Comparison of ENCODE assay signal across 13 cellular contexts in the genomic region with DNA sequence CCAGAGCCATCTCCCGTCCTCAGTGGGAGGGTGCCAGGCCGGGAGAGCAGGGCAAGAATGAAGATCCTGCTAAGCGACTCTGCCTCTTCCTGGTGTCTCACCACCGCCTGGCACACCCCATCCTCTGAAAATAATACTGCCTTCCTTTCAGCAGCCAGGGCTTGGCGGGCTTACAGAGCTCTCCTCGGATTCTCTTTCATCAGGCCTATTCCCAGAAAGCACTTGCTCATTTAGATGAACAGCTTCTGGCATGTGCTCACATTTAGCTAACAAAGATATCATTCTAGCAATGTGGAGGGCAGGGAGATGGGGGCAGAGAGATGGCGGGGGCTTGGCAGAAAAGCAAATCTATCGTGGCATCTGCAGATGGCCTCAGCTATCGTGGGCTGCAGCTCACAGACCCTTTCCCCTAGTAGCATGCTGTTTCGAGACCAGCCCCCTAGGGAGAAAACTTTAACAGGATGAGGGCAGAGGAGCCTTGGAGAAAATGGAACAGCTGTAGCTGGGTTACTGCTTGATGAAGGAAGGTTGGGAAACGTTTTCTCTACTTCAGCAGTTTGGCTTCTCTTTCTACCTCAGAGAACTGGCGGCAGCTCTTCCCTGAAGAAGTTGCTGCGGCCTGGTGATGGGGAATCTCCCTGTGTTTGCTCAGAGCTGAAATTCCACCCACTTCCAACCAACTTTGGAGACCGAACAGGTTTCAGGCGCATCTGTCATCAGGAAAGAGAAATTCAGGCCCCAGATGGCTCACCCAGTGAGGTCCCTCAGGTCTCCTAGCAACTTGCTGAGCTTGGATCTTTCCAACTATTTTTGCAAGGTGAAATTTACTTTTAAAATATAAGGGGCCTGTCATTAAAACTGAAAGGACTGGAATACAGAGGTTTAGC.
DNase-seq lines count a peak whose midpoint lies in the region; ATAC-seq, FAIRE-seq and TF ChIP-seq lines count a peak whose summit lies in the region.
"Had no signal": no experiment of that assay in that cellular context is flagged by ENCODE, and none has a peak within 500 bp of the region (broad histone marks: within the 10 kb centered on the region; RNA-seq: fewer than 3 reads in every experiment).

No MANE protein-coding gene starts in this region.

- peak overlapping the region; percentile 9 for H2AFZ ChIP-seq in IMR-90 (replicated peaks; ENCODE audit: low read length, poor library complexity)
- H2AFZ ChIP-seq in astrocyte (ENCODE audit: low read depth, low read length) = peak overlapping the region; percentile 1

- dilution Hi-C loops in IMR-90 (cut with HindIII; ENCODE audit: low sequenced_read_pairs, unreplicated experiment) = no loop called here

- ATAC-seq in IMR-90 (ENCODE audit: low read depth) (peak; percentile 40), left ventricle myocardium superior (peak; percentile 68), psoas muscle (peak; percentile 69 to 95 (median 92)), HG02870 (IDR thresholded peaks at IDR 0.05; ENCODE audit: unreplicated experiment) (no peak), natural killer cell (no peak)
- ATAC-seq: HepG2; naive thymus-derived CD8-positive, alpha-beta T cell had no signal

- no peak overlapping the region for H3K4me3 ChIP-seq in IMR-90 (ENCODE audit: insufficient read depth, low read depth, low read length)
- H3K4me3 ChIP-seq in astrocyte (ENCODE audit: insufficient read depth, low read depth, low read length) = no peak overlapping the region
- no peak overlapping the region for H3K4me3 ChIP-seq in psoas muscle
- H3K4me3 ChIP-seq: heart left ventricle, tibial artery had no signal

- H3K79me1 ChIP-seq in IMR-90 (ENCODE audit: low read depth in 1 of 2, low read length in 2 of 2) = no peaks in the 10 kb centered on the region

- H3K27me3 ChIP-seq in IMR-90 (ENCODE audit: control insufficient read depth, insufficient read depth, low read length) (peaks cover 16% of the 10 kb centered on the region), astrocyte (ENCODE audit: insufficient read depth, low read length) (peaks cover 4% of the 10 kb centered on the region), psoas muscle (ENCODE audit: insufficient read depth in 3 of 3, low read length in 2 of 3) (peaks cover 0 to 13% (median 6%) of the 10 kb centered on the region in 3 donors)

- no peak for TF ChIP-seq CTCF in IMR-90 (conservative IDR thresholded peaks at IDR 0.05; ENCODE audit: low read depth, low read length)
- TF ChIP-seq CTCF in astrocyte (IDR thresholded peaks at IDR 0.05; ENCODE audit: insufficient read depth, low read depth, low read length) = no peak
- no peak for TF ChIP-seq CTCF in psoas muscle (IDR thresholded peaks at IDR 0.05)
- TF ChIP-seq CTCF in natural killer cell (IDR thresholded peaks at IDR 0.05) = no peak
- no peak for TF ChIP-seq CTCF in Calu3 (IDR thresholded peaks at IDR 0.05; ENCODE audit: unreplicated experiment)

- H3K36me3 ChIP-seq in IMR-90 (ENCODE audit: control insufficient read depth, insufficient read depth, low read length) (no peaks in the 10 kb centered on the region), astrocyte (ENCODE audit: insufficient read depth, low read length) (no peaks in the 10 kb centered on the region), psoas muscle (ENCODE audit: insufficient read depth in 1 of 2, low read depth in 1 of 2) (no peaks in the 10 kb centered on the region)
- H3K36me3 ChIP-seq: heart left ventricle, tibial artery had no signal

- no peak overlapping the region for H4K8ac ChIP-seq in IMR-90 (ENCODE audit: low read depth in 2 of 2, low read length in 2 of 2)

- H3K14ac ChIP-seq in IMR-90 (replicated peaks; ENCODE audit: low read depth, low read length) = no peak overlapping the region

- no peak overlapping the region for H3K23ac ChIP-seq in IMR-90 (ENCODE audit: low read depth, low read length)

- H3K9ac ChIP-seq in IMR-90 (ENCODE audit: low read depth, low read length) (no peak overlapping the region), astrocyte (ENCODE audit: low read length) (no peak overlapping the region)

- no peak for TF ChIP-seq RAD21 in IMR-90 (IDR thresholded peaks at IDR 0.05; ENCODE audit: low read length)

- H3K4me3 Mint-ChIP-seq in astrocyte (ENCODE audit: unreplicated experiment) = no peak overlapping the region
- H3K4me3 Mint-ChIP-seq in natural killer cell = no peak overlapping the region
- H3K4me3 Mint-ChIP-seq in Calu3 (ENCODE audit: low read depth, unreplicated experiment) = no peak overlapping the region
- H3K4me3 Mint-ChIP-seq: naive thymus-derived CD8-positive, alpha-beta T cell had no signal

- H3K9me3 Mint-ChIP-seq in astrocyte (ENCODE audit: unreplicated experiment) (peaks cover under 1% of the 10 kb centered on the region), natural killer cell (no peaks in the 10 kb centered on the region), Calu3 (ENCODE audit: low read depth, unreplicated experiment) (peaks cover 3% of the 10 kb centered on the region)

- H2AK9ac ChIP-seq in IMR-90 (replicated peaks; ENCODE audit: low read depth, low read length, poor library complexity) = no peak overlapping the region

- no peak overlapping the region for H2BK15ac ChIP-seq in IMR-90 (ENCODE audit: low read depth, low read length)

- H2BK5ac ChIP-seq in IMR-90 (ENCODE audit: low read depth, low read length, poor library complexity, severe bottlenecking) = no peak overlapping the region

- H3K4me1 ChIP-seq in IMR-90 (ENCODE audit: control insufficient read depth, insufficient read depth, low read length) (no peaks in the 10 kb centered on the region; the same call in 1 of the 2 replicates), astrocyte (ENCODE audit: insufficient read depth, low read length) (no peaks in the 10 kb centered on the region), psoas muscle (peaks cover 10% of the 10 kb centered on the region)

- no peak overlapping the region for H2BK20ac ChIP-seq in IMR-90 (ENCODE audit: low read depth, low read length)

- intact Hi-C loops in IMR-90 (cut with micrococcal nuclease) (no loop called here), left ventricle myocardium superior (cut with micrococcal nuclease) (no loop called here), psoas muscle (cut with DNase I) (no loop called here), natural killer cell (cut with micrococcal nuclease) (no loop called here), Calu3 (cut with micrococcal nuclease; ENCODE audit: unreplicated experiment) (no loop called here)

- H3K56ac ChIP-seq in IMR-90 (ENCODE audit: extremely low read depth, insufficient read depth, low read length) = no peak overlapping the region

- peak; percentile 13 for DNase-seq in IMR-90
- no peak for DNase-seq in astrocyte (ENCODE audit: low read depth)
- peak; percentile 54 for DNase-seq in left ventricle myocardium superior
- DNase-seq in psoas muscle = peak; percentile 58 to 78
- DNase-seq in natural killer cell = no peak
- no peak for DNase-seq in Calu3
- no peak for DNase-seq in foreskin melanocyte
- DNase-seq: heart left ventricle; naive thymus-derived CD8-positive, alpha-beta T cell; NCI-H510A treated with DMSO at 0.1 percent for 48 hours had no signal

- no peaks in the 10 kb centered on the region for H3K79me2 ChIP-seq in astrocyte (ENCODE audit: insufficient read depth, low read length)

- H4K5ac ChIP-seq in IMR-90 (ENCODE audit: low read depth, low read length) = no peak overlapping the region

- CTCF ChIA-PET in IMR-90 (lab: Yijun Ruan, JAX) = no interaction called here
- CTCF ChIA-PET in Calu3 (lab: Charles Lee) = interaction anchor here (0.9 kb wide), 1 partner anchor 59 kb away, joined by 4 read pairs; no protein-coding TSS in a partner anchor

- no TSS peak for BruUV-seq in IMR-90 (replicated peaks; lab: Mats Ljungman, UMichigan)
- no TSS peak for BruUV-seq in Calu3 (replicated peaks; lab: Mats Ljungman, UMichigan)

- in situ Hi-C loops in IMR-90 (cut with MboI; ENCODE audit: low sequenced_read_pairs) = no loop called here

- no peak overlapping the region for H3K27ac Mint-ChIP-seq in astrocyte (ENCODE audit: unreplicated experiment)
- no peak overlapping the region for H3K27ac Mint-ChIP-seq in natural killer cell
- no peak overlapping the region for H3K27ac Mint-ChIP-seq in Calu3 (ENCODE audit: unreplicated experiment)
- H3K27ac Mint-ChIP-seq: naive thymus-derived CD8-positive, alpha-beta T cell had no signal

- POLR2A ChIA-PET in IMR-90 (lab: Charles Lee; ENCODE audit: unreplicated experiment) = no interaction called here

- peaks cover 4% of the 10 kb centered on the region; the same call in 1 of the 2 replicates for H3K9me1 ChIP-seq in IMR-90 (ENCODE audit: insufficient read depth, low read length)

- H3K4ac ChIP-seq in IMR-90 (ENCODE audit: low read depth, low read length) = no peak overlapping the region

- FAIRE-seq in astrocyte (lab: Jason Lieb, UNC) = no peak
- FAIRE-seq: HepG2 had no signal

- no peak for TF ChIP-seq POLR2A in IMR-90 (IDR thresholded peaks at IDR 0.05; ENCODE audit: low read depth, low read length)

- H4K91ac ChIP-seq in IMR-90 (ENCODE audit: insufficient read depth, low read depth, low read length) = no peak overlapping the region

- no peak overlapping the region for H3K27ac ChIP-seq in IMR-90 (ENCODE audit: insufficient read depth, low read length)
- no peak overlapping the region for H3K27ac ChIP-seq in astrocyte (ENCODE audit: low read depth, low read length)
- no peak overlapping the region for H3K27ac ChIP-seq in psoas muscle
- H3K27ac ChIP-seq: tibial artery had no signal

- H3K36me3 Mint-ChIP-seq in astrocyte (ENCODE audit: low read depth, unreplicated experiment) (no peaks in the 10 kb centered on the region), natural killer cell (no peaks in the 10 kb centered on the region), Calu3 (ENCODE audit: insufficient read depth, unreplicated experiment) (peaks cover 5% of the 10 kb centered on the region)
- H3K36me3 Mint-ChIP-seq: naive thymus-derived CD8-positive, alpha-beta T cell had no signal

- H2BK120ac ChIP-seq in IMR-90 (ENCODE audit: low read depth, low read length) = no peak overlapping the region

- H3K4me1 Mint-ChIP-seq in astrocyte (ENCODE audit: low read depth, unreplicated experiment) (no peaks in the 10 kb centered on the region), natural killer cell (no peaks in the 10 kb centered on the region), Calu3 (ENCODE audit: low read depth, unreplicated experiment) (peaks cover 33% of the 10 kb centered on the region)

- H4K20me1 ChIP-seq in IMR-90 (ENCODE audit: insufficient read depth, low read length) = no peaks in the 10 kb centered on the region
- no peaks in the 10 kb centered on the region for H4K20me1 ChIP-seq in astrocyte (ENCODE audit: insufficient read depth, low read length)

- 30% methylated on average over 2 of the region's 15 CpGs; no CpG with 5 or more reads in 1 of the 2 experiments for whole genome bisulfite sequencing in IMR-90 (ENCODE audit: extremely low coverage in 2 of 2, insufficient read length in 1 of 2), 2 experiments
- WGBS in psoas muscle, 3 donors = 20 to 28% (median 22%) methylated on average over 15 of the region's 15 CpGs

- no peak overlapping the region for H3K18ac ChIP-seq in IMR-90 (ENCODE audit: low read depth, low read length)

- H3K4me2 ChIP-seq in IMR-90 (ENCODE audit: low read depth, low read length) = no peak overlapping the region; the same call in 1 of the 2 replicates
- no peak overlapping the region for H3K4me2 ChIP-seq in astrocyte (ENCODE audit: low read length)

- peaks cover 68% of the 10 kb centered on the region for H3K27me3 Mint-ChIP-seq in astrocyte (ENCODE audit: low read depth, unreplicated experiment)
- H3K27me3 Mint-ChIP-seq in natural killer cell (ENCODE audit: low read depth in 2 of 2) = peaks cover 15 to 40% of the 10 kb centered on the region in 2 donors
- peaks cover 82% of the 10 kb centered on the region for H3K27me3 Mint-ChIP-seq in Calu3 (ENCODE audit: unreplicated experiment)

- H2AK5ac ChIP-seq in IMR-90 (ENCODE audit: low read depth, low read length) = no peak overlapping the region

- H3K9me3 ChIP-seq in IMR-90 (ENCODE audit: control insufficient read depth, insufficient read depth, low read length) (no peaks in the 10 kb centered on the region), astrocyte (ENCODE audit: insufficient read depth, low read depth, low read length) (no peaks in the 10 kb centered on the region), psoas muscle (no peaks in the 10 kb centered on the region)
- H3K9me3 ChIP-seq: heart left ventricle had no signal

Comparison
In these comparisons a context has a peak if more than half of its experiments do, and no peak if none do; other contexts are left out.
1. ATAC-seq: peak in IMR-90 (single experiment), left ventricle myocardium superior (single experiment) and psoas muscle (4 of 4); none in HG02870 (single experiment) and natural killer cell (0 of 3).
2. DNase-seq: peak in IMR-90 (single experiment), left ventricle myocardium superior (single experiment) and psoas muscle (2 of 2); none in astrocyte (single experiment), natural killer cell (single experiment), Calu3 (single experiment) and foreskin melanocyte (single experiment).